Comparison of ENCODE assay signal across 22 cellular contexts in genomic region chr6:163302747-163303146, GRCh38.
DNase-seq lines count a peak whose midpoint lies in the region; ATAC-seq and TF ChIP-seq lines count a peak whose summit lies in the region.
"Had no signal": no experiment of that assay in that cellular context is flagged by ENCODE, and none has a peak within 500 bp of the region (broad histone marks: within the 10 kb centered on the region; RNA-seq: fewer than 3 reads in every experiment).

No MANE protein-coding gene starts in this region.

- WGBS in heart right ventricle, 2 donors, result 38 to 60% methylated on average over 9 of the region's 9 CpGs
- whole genome bisulfite sequencing in mesodermal cell (ENCODE audit: insufficient coverage in 2 of 2), 2 experiments, result 95 to 98% methylated on average over 6 to 8 of the region's 9 CpGs
- WGBS in smooth muscle cell (ENCODE audit: low lambda C conversion rate), result 44% methylated on average over 9 of the region's 9 CpGs

- H3K4me2 ChIP-seq in smooth muscle cell, result peak overlapping the region; percentile 30

- TF ChIP-seq CTCF in heart right ventricle (IDR thresholded peaks at IDR 0.05) (no peak), smooth muscle cell (IDR thresholded peaks at IDR 0.05; ENCODE audit: borderline replicate concordance, insufficient read depth, poor library complexity, severe bottlenecking) (no peak), Peyer's patch (IDR thresholded peaks at IDR 0.05) (no peak)

- H4K20me1 ChIP-seq in smooth muscle cell (ENCODE audit: low read depth), result no peaks in the 10 kb centered on the region

- no peak for TF ChIP-seq POLR2A in Peyer's patch (IDR thresholded peaks at IDR 0.05)

- H3K36me3 ChIP-seq in heart right ventricle, result no peaks in the 10 kb centered on the region
- no peaks in the 10 kb centered on the region for H3K36me3 ChIP-seq in mesodermal cell (ENCODE audit: control insufficient read depth, insufficient read depth, low read length)
- H3K36me3 ChIP-seq in smooth muscle cell (ENCODE audit: low read depth), result no peaks in the 10 kb centered on the region
- H3K36me3 ChIP-seq in Peyer's patch, result no peaks in the 10 kb centered on the region
- H3K36me3 ChIP-seq: MG63, SJCRH30 had no signal

- no peaks in the 10 kb centered on the region for H3K9me3 ChIP-seq in heart right ventricle
- H3K9me3 ChIP-seq in mesodermal cell (ENCODE audit: control insufficient read depth, low read length), result no peaks in the 10 kb centered on the region
- no peaks in the 10 kb centered on the region for H3K9me3 ChIP-seq in smooth muscle cell (replicated peaks; ENCODE audit: low read depth)
- H3K9me3 ChIP-seq in Peyer's patch, result peaks cover 0 to 3% (median 0%) of the 10 kb centered on the region in 4 donors
- H3K9me3 ChIP-seq: Caco-2, MG63, SJCRH30 had no signal

- H3K9ac ChIP-seq in smooth muscle cell (ENCODE audit: low read depth), result no peak overlapping the region

- H3K79me2 ChIP-seq in smooth muscle cell (ENCODE audit: low read depth), result no peaks in the 10 kb centered on the region

- no peaks in the 10 kb centered on the region for H3F3A ChIP-seq in smooth muscle cell (ENCODE audit: low read depth)

- DNase-seq in Right ventricle myocardium superior (no peak), cardiac septum (ENCODE audit: low spot score) (no peak), heart right ventricle (no peak), smooth muscle cell (lab: John Stamatoyannopoulos, UW; ENCODE audit: unreplicated experiment) (no peak), NCI-H146 (lab: John Stamatoyannopoulos, UW) (no peak), Peyer's patch (no peak), DMS79 treated with DMSO at 0.1 percent for 48 hours (lab: John Stamatoyannopoulos, UW) (no peak)
- DNase-seq: Caco-2; CD8-positive, alpha-beta T cell; IMR-90; KG1; MG63; NCI-H1105 treated with DMSO at 0.1 percent for 48 hours; NCI-H2029 treated with DMSO at 0.1 percent for 48 hours; NCI-H510A; NCI-H69; SJCRH30 had no signal

- H2AFZ ChIP-seq in smooth muscle cell (ENCODE audit: low read depth), result no peak overlapping the region

- H3K27me3 ChIP-seq in heart right ventricle (no peaks in the 10 kb centered on the region), smooth muscle cell (ENCODE audit: low read depth) (no peaks in the 10 kb centered on the region), Peyer's patch (no peaks in the 10 kb centered on the region)
- H3K27me3 ChIP-seq: MG63, SJCRH30 had no signal

- H3K27ac ChIP-seq in heart right ventricle (peak overlapping the region in 9 of 10 donors; percentile 18 to 79 (median 70)), mesodermal cell (ENCODE audit: low read depth, low read length, severe bottlenecking) (peak overlapping the region; percentile 20), smooth muscle cell (ENCODE audit: low read depth) (no peak overlapping the region), Peyer's patch (no peak overlapping the region)
- H3K27ac ChIP-seq: 22Rv1, C4-2B, SJCRH30 had no signal

- intact Hi-C loops in Right ventricle myocardium superior (cut with DNase I) (no loop called here), cardiac septum (cut with DNase I) (loop anchor here (5.0 kb wide), 1 partner anchor 35 kb away; no protein-coding TSS in a partner anchor), heart right ventricle (cut with DNase I) (no loop called here)

- H3K4me1 ChIP-seq in heart right ventricle (peaks cover 0 to 30% (median 12%) of the 10 kb centered on the region in 9 donors), mesodermal cell (ENCODE audit: control insufficient read depth, insufficient read depth, low read length, poor library complexity, severe bottlenecking) (peaks cover 4% of the 10 kb centered on the region), smooth muscle cell (ENCODE audit: low read depth) (peaks cover 14% of the 10 kb centered on the region), Peyer's patch (no peaks in the 10 kb centered on the region)
- H3K4me1 ChIP-seq: Caco-2 had no signal

- ATAC-seq in Right ventricle myocardium superior (ENCODE audit: poor library complexity), result peak; percentile 59
- ATAC-seq in heart right ventricle, result peak in 2 of 8 donors; percentile 65 to 71
- ATAC-seq: CD8-positive, alpha-beta T cell; Panc1; SK-N-SH treated with all-trans-retinoic acid at 6 μM for 48 hours had no signal

- H3K4me3 ChIP-seq in heart right ventricle (peak overlapping the region in 1 of 10 donors; percentile 11), mesodermal cell (ENCODE audit: extremely low read depth, insufficient read depth, low read length, poor library complexity, severe bottlenecking) (no peak overlapping the region), smooth muscle cell (no peak overlapping the region), Peyer's patch (no peak overlapping the region)
- H3K4me3 ChIP-seq: MG63, SJCRH30 had no signal

Comparison
In these comparisons a context has a peak if more than half of its experiments do, and no peak if none do; other contexts are left out.
1. H3K27ac ChIP-seq: peak in heart right ventricle (9 of 10) and mesodermal cell (single experiment); none in smooth muscle cell (single experiment) and Peyer's patch (0 of 4).